Comparison of ENCODE assay signal across 22 cellular contexts in genomic region chr4:186588503-186588902, GRCh38. TPM values are rescaled to one million over a fixed set of nuclear protein-coding genes. Genes with fewer than 3 reads are reported as not detected.
A peak's percentile ranks its signal among the peaks of the same experiment; 100 is the strongest.
DNase-seq lines count a peak whose midpoint lies in the region; ATAC-seq, FAIRE-seq and TF ChIP-seq lines count a peak whose summit lies in the region.
"Had no signal": no experiment of that assay in that cellular context is flagged by ENCODE, and none has a peak within 500 bp of the region (broad histone marks: within the 10 kb centered on the region; RNA-seq: fewer than 3 reads in every experiment).

No MANE protein-coding gene starts in this region.

- H4K91ac ChIP-seq in H1 (replicated peaks; ENCODE audit: insufficient read length, low read length) = no peak overlapping the region

- no peak overlapping the region for H2BK15ac ChIP-seq in H1 (ENCODE audit: low read length)

- H3K4me3 Mint-ChIP-seq in MCF 10A (ENCODE audit: unreplicated experiment) (no peak overlapping the region), osteocyte (ENCODE audit: unreplicated experiment) (no peak overlapping the region)
- H3K4me3 Mint-ChIP-seq: CD14-positive monocyte; CD4-positive, alpha-beta memory T cell; GM23338; IgD-negative memory B cell had no signal

- H3K9ac ChIP-seq in mammary epithelial cell (ENCODE audit: insufficient read depth, low read length) (no peak overlapping the region), H1 (replicated peaks in 1 of 4; ENCODE audit: extremely low read depth in 1 of 4, low read depth in 3 of 4, low read length in 3 of 4) (no peak overlapping the region)
- H3K9ac ChIP-seq: BLaER1 had no signal

- intact Hi-C loops in MCF 10A (cut with micrococcal nuclease) = no loop called here
- intact Hi-C loops in mammary epithelial cell (cut with micrococcal nuclease) = no loop called here
- intact Hi-C loops in Panc1 (cut with micrococcal nuclease; ENCODE audit: unreplicated experiment) = loop anchor here (10.0 kb wide), 1 partner anchor 114 kb away; no protein-coding TSS in a partner anchor

- H3K27ac Mint-ChIP-seq in MCF 10A (ENCODE audit: low read depth, unreplicated experiment) (no peak overlapping the region), osteocyte (ENCODE audit: unreplicated experiment) (peak overlapping the region; percentile 34)
- H3K27ac Mint-ChIP-seq: CD4-positive, alpha-beta memory T cell; GM23338; IgD-negative memory B cell had no signal

- in situ Hi-C loops in mammary epithelial cell (cut with MboI; ENCODE audit: low sequenced_read_pairs in 2 of 2) (loop anchor here (10.0 to 25.0 kb wide), 2 partner anchors 294 to 301 kb away; no protein-coding TSS in a partner anchor), Panc1 (cut with HindIII; ENCODE audit: low pct_unique_long_range_greater_than_20kb, low sequenced_read_pairs) (no loop called here)

- CTCF ChIA-PET in MCF 10A (lab: Yijun Ruan, JAX) = interaction anchor here (0.6 to 12.6 kb wide), 14 partner anchors 9 to 1574 kb away, joined by 3 to 204 read pairs (median 5); no protein-coding TSS in a partner anchor
- CTCF ChIA-PET in mammary epithelial cell (lab: Charles Lee; ENCODE audit: low non-redundant PET) = no interaction called here
- CTCF ChIA-PET in Panc1 (lab: Charles Lee) = no interaction called here
- CTCF ChIA-PET in H1 (lab: Charles Lee; ENCODE audit: partially characterized antibody) = interaction anchor here (0.8 to 5.2 kb wide), 10 partner anchors 10 to 292 kb away, joined by 3 to 35 read pairs (median 4); no protein-coding TSS in a partner anchor

- H4K8ac ChIP-seq in H1 (ENCODE audit: extremely low read depth, insufficient read depth, low read length) = peak overlapping the region; percentile 15; the same call in 1 of the 2 replicates

- no peak overlapping the region for H2BK5ac ChIP-seq in H1 (ENCODE audit: low read depth, low read length)

- peaks cover 2% of the 10 kb centered on the region; the same call in 1 of the 2 replicates for H3K79me1 ChIP-seq in H1 (ENCODE audit: low read depth, low read length)

- H3K36me3 ChIP-seq in mammary epithelial cell (ENCODE audit: insufficient read depth, low read length) = peaks cover 67% of the 10 kb centered on the region
- H3K36me3 ChIP-seq in Panc1 (ENCODE audit: control insufficient read depth, insufficient read depth, low read length) = peaks cover 36% of the 10 kb centered on the region
- H3K36me3 ChIP-seq in H1 (ENCODE audit: control insufficient read depth in 2 of 4, insufficient read depth in 4 of 4, low read length in 3 of 4) = peaks cover 7 to 65% (median 23%) of the 10 kb centered on the region in 4 experiments; a peak in 6 of 8 replicates
- no peaks in the 10 kb centered on the region for H3K36me3 ChIP-seq in WERI-Rb-1

- no peaks in the 10 kb centered on the region for H3K9me3 Mint-ChIP-seq in MCF 10A (ENCODE audit: unreplicated experiment)
- no peaks in the 10 kb centered on the region for H3K9me3 Mint-ChIP-seq in osteocyte (ENCODE audit: unreplicated experiment)
- H3K9me3 Mint-ChIP-seq: CD14-positive monocyte; CD4-positive, alpha-beta memory T cell; GM23338; IgD-negative memory B cell had no signal

- H2AK5ac ChIP-seq in H1 (ENCODE audit: low read depth, low read length) = no peak overlapping the region

- H3K14ac ChIP-seq in H1 (ENCODE audit: insufficient read length) = no peak overlapping the region

- no peak overlapping the region for H3K4me2 ChIP-seq in mammary epithelial cell (ENCODE audit: insufficient read depth, low read depth, low read length)
- no peak overlapping the region for H3K4me2 ChIP-seq in H1 (ENCODE audit: insufficient read depth in 1 of 2, low read depth in 2 of 2, low read length in 2 of 2)
- H3K4me2 ChIP-seq: BLaER1, GM23338 had no signal

- ATAC-seq in Panc1 = no peak
- ATAC-seq: GM23338 had no signal

- H3K36me3 Mint-ChIP-seq in MCF 10A (ENCODE audit: insufficient read depth, unreplicated experiment) = peaks cover 69% of the 10 kb centered on the region
- peaks cover 46% of the 10 kb centered on the region for H3K36me3 Mint-ChIP-seq in osteocyte (ENCODE audit: unreplicated experiment)
- H3K36me3 Mint-ChIP-seq: CD14-positive monocyte; CD4-positive, alpha-beta memory T cell had no signal

- no peak overlapping the region for H3K4ac ChIP-seq in H1 (replicated peaks; ENCODE audit: insufficient read length, low read depth, low read length)

- FAIRE-seq in H1 (lab: Jason Lieb, UNC) = no peak
- FAIRE-seq: D721Med, G401.6, GM12891 had no signal

- no peak overlapping the region for H3K4me3 ChIP-seq in mammary epithelial cell (replicated peaks in 1 of 3; ENCODE audit: insufficient read depth in 1 of 3, low read depth in 2 of 3, low read length in 3 of 3)
- no peak overlapping the region for H3K4me3 ChIP-seq in Panc1 (ENCODE audit: low read depth in 2 of 2, low read length in 2 of 2)
- H3K4me3 ChIP-seq in H1 (ENCODE audit: extremely low read depth in 1 of 4, insufficient read depth in 2 of 4, low read depth in 3 of 4, low read length in 4 of 4) = no peak overlapping the region
- no peak overlapping the region for H3K4me3 ChIP-seq in WERI-Rb-1 (ENCODE audit: low read depth, low read length)
- H3K4me3 ChIP-seq: BLaER1, GM23338 had no signal

- H3K56ac ChIP-seq in H1 (replicated peaks; ENCODE audit: insufficient read length, low read depth, low read length) = no peak overlapping the region

- no peak overlapping the region for H2AFZ ChIP-seq in mammary epithelial cell (ENCODE audit: low read depth, low read length)
- no peak overlapping the region for H2AFZ ChIP-seq in H1 (ENCODE audit: low read length)
- H2AFZ ChIP-seq: GM23338 had no signal

- DNase-seq in MCF 10A (ENCODE audit: unreplicated experiment) = no peak
- no peak for DNase-seq in mammary epithelial cell
- DNase-seq in Panc1 (ENCODE audit: low read depth, low spot score) = no peak
- peak in 1 of 2 experiments; percentile 41 for DNase-seq in H1 (ENCODE audit: low read depth in 1 of 2, low spot score in 2 of 2)
- no peak for DNase-seq in osteocyte (ENCODE audit: extremely low spot score, unreplicated experiment)
- no peak for DNase-seq in COLO668 (lab: John Stamatoyannopoulos, UW; ENCODE audit: unreplicated experiment)
- no peak for DNase-seq in WERI-Rb-1
- DNase-seq in A172 (ENCODE audit: low spot score) = no peak
- DNase-seq: CD4-positive, alpha-beta memory T cell; H7; KBM-7 had no signal

- POLR2A ChIA-PET in MCF 10A (lab: Yijun Ruan, JAX) (no interaction called here), Panc1 (lab: Charles Lee) (no interaction called here), H1 (lab: Charles Lee; ENCODE audit: partially characterized antibody) (no interaction called here)

- no peak for TF ChIP-seq RAD21 in H1 (IDR thresholded peaks at IDR 0.05 in 1 of 2, conservative IDR thresholded peaks at IDR 0.05 in 1 of 2; ENCODE audit: low read depth in 2 of 2, low read length in 2 of 2)

- H3K18ac ChIP-seq in H1 (ENCODE audit: extremely low read depth, low read length) = no peak overlapping the region

- H3K27ac ChIP-seq in mammary epithelial cell (ENCODE audit: insufficient read depth, low read depth, low read length) (no peak overlapping the region), Panc1 (ENCODE audit: low read length) (no peak overlapping the region), H1 (ENCODE audit: low read depth, low read length) (no peak overlapping the region), WERI-Rb-1 (no peak overlapping the region)
- H3K27ac ChIP-seq: 22Rv1, BLaER1, HL-60 had no signal

- TF ChIP-seq EP300 in H1 (IDR thresholded peaks at IDR 0.05; ENCODE audit: borderline replicate concordance in 1 of 2, low read depth in 2 of 2, low read length in 2 of 2) = no peak

- H3K27me3 ChIP-seq in mammary epithelial cell (ENCODE audit: insufficient read depth, low read length) (no peaks in the 10 kb centered on the region), Panc1 (ENCODE audit: control insufficient read depth, insufficient read depth, low read length) (no peaks in the 10 kb centered on the region), H1 (replicated peaks in 1 of 4; ENCODE audit: control insufficient read depth in 3 of 4, extremely low read depth in 1 of 4, insufficient read depth in 3 of 4, low read length in 3 of 4) (no peaks in the 10 kb centered on the region), WERI-Rb-1 (ENCODE audit: insufficient read depth, low read depth, severe bottlenecking) (peaks cover 95% of the 10 kb centered on the region)
- H3K27me3 ChIP-seq: BLaER1 had no signal

- H3K9me3 ChIP-seq in mammary epithelial cell (replicated peaks; ENCODE audit: insufficient read depth, low read length) (no peaks in the 10 kb centered on the region), Panc1 (ENCODE audit: control insufficient read depth, insufficient read depth, low read depth, low read length) (no peaks in the 10 kb centered on the region), H1 (ENCODE audit: insufficient read depth in 2 of 2, low read depth in 1 of 2, low read length in 1 of 2) (no peaks in the 10 kb centered on the region; a peak in 1 of 4 replicates), WERI-Rb-1 (ENCODE audit: severe bottlenecking) (peaks cover 2% of the 10 kb centered on the region)

- no peaks in the 10 kb centered on the region for H3K4me1 ChIP-seq in mammary epithelial cell (ENCODE audit: insufficient read depth, low read length)
- no peaks in the 10 kb centered on the region; the same call in 1 of the 2 replicates for H3K4me1 ChIP-seq in Panc1 (ENCODE audit: control insufficient read depth, insufficient read depth, low read length)
- H3K4me1 ChIP-seq in H1 (replicated peaks in 1 of 4; ENCODE audit: control insufficient read depth in 3 of 4, insufficient read depth in 4 of 4, low read length in 3 of 4) = no peaks in the 10 kb centered on the region; a peak in 1 of 7 replicates
- H3K4me1 ChIP-seq: BLaER1 had no signal

- no peak overlapping the region for H2BK12ac ChIP-seq in H1 (ENCODE audit: low read depth, low read length)

- H3K4me1 Mint-ChIP-seq in MCF 10A (ENCODE audit: insufficient read depth, unreplicated experiment) = no peaks in the 10 kb centered on the region
- peaks cover 22% of the 10 kb centered on the region for H3K4me1 Mint-ChIP-seq in osteocyte (ENCODE audit: unreplicated experiment)
- H3K4me1 Mint-ChIP-seq: CD14-positive monocyte; CD4-positive, alpha-beta memory T cell; IgD-negative memory B cell had no signal

- H3K79me2 ChIP-seq in mammary epithelial cell (ENCODE audit: insufficient read depth, low read length) (peaks cover 83% of the 10 kb centered on the region), H1 (ENCODE audit: control insufficient read depth in 1 of 2, insufficient read depth in 2 of 2, low read length in 2 of 2) (0 out of 4 replicates have a peak, but pooled peaks cover 0 to 5% of the 10 kb centered on the region in 2 experiments)

- dilution Hi-C loops in mammary epithelial cell (cut with HindIII; ENCODE audit: low sequenced_read_pairs) = loop anchor here (5.0 to 10.0 kb wide), 3 partner anchors 34 to 294 kb away; no protein-coding TSS in a partner anchor

- no peak overlapping the region for H2BK120ac ChIP-seq in H1 (replicated peaks; ENCODE audit: low read depth, low read length)

- no peak for TF ChIP-seq POLR2A in H1 (IDR thresholded peaks at IDR 0.05; ENCODE audit: control extremely low read depth in 1 of 2, low read depth in 2 of 2, low read length in 2 of 2)

- no peak overlapping the region for H4K5ac ChIP-seq in H1 (ENCODE audit: insufficient read length, low read depth, low read length)

- no peak overlapping the region for H2BK20ac ChIP-seq in H1 (ENCODE audit: low read length)

- no peak overlapping the region for H3K23ac ChIP-seq in H1 (ENCODE audit: insufficient read length)

- no peak for TF ChIP-seq CTCF in MCF 10A (IDR thresholded peaks at IDR 0.05; ENCODE audit: unreplicated experiment)
- TF ChIP-seq CTCF in mammary epithelial cell (conservative IDR thresholded peaks at IDR 0.05 in 1 of 2, IDR thresholded peaks at IDR 0.05 in 1 of 2; ENCODE audit: extremely low read depth in 1 of 2, insufficient read depth in 1 of 2, low read depth in 1 of 2, low read length in 2 of 2) = no peak
- no peak for TF ChIP-seq CTCF in Panc1 (IDR thresholded peaks at IDR 0.05)
- no peak for TF ChIP-seq CTCF in H1 (IDR thresholded peaks at IDR 0.05; ENCODE audit: control extremely low read depth in 1 of 3, insufficient read depth in 1 of 3, low read depth in 1 of 3, low read length in 3 of 3)
- TF ChIP-seq CTCF in osteocyte (IDR thresholded peaks at IDR 0.05) = no peak
- no peak for TF ChIP-seq CTCF in WERI-Rb-1 (IDR thresholded peaks at IDR 0.05; ENCODE audit: low read depth, low read length)

- H4K20me1 ChIP-seq in mammary epithelial cell (ENCODE audit: insufficient read depth, low read length) (peaks cover 8% of the 10 kb centered on the region), H1 (replicated peaks in 1 of 2; ENCODE audit: control insufficient read depth in 1 of 2, insufficient read depth in 2 of 2, low read length in 2 of 2) (peaks cover 0 to 2% of the 10 kb centered on the region in 2 experiments)

- no peaks in the 10 kb centered on the region for H3K27me3 Mint-ChIP-seq in MCF 10A (ENCODE audit: insufficient read depth, unreplicated experiment)
- no peaks in the 10 kb centered on the region for H3K27me3 Mint-ChIP-seq in osteocyte (ENCODE audit: unreplicated experiment)
- H3K27me3 Mint-ChIP-seq: CD4-positive, alpha-beta memory T cell had no signal

- 95% methylated on average over 18 of the region's 20 CpGs for WGBS in mammary epithelial cell (ENCODE audit: low coverage, missing lambda C conversion rate)
- WGBS in H1 (ENCODE audit: extremely low coverage in 1 of 2, insufficient coverage in 1 of 2, insufficient read length in 1 of 2, insufficient replicate concordance in 2 of 2, low coverage in 1 of 2, low lambda C conversion rate in 2 of 2, missing lambda C conversion rate in 1 of 2), 2 experiments = 91% methylated on average over 20 of the region's 20 CpGs; no CpG with 5 or more reads in 1 of the 2 experiments

- H3K23me2 ChIP-seq in H1 (ENCODE audit: low read depth, low read length) = peaks cover 2% of the 10 kb centered on the region; the same call in 1 of the 2 replicates

- BruUV-seq in MCF 10A (replicated peaks; lab: Mats Ljungman, UMichigan) (TSS peak; percentile 28), mammary epithelial cell (replicated peaks; lab: Mats Ljungman, UMichigan) (no TSS peak), Panc1 (replicated peaks; lab: Mats Ljungman, UMichigan) (TSS peak; percentile 40)

RNA-seq across cellular contexts. Expression of gene MTNR1A, which starts 33.1 kb away (rescaled TPM):
- 0.25 TPM in 1 of 2 replicates, not detected in the other for total RNA-seq in MCF 10A (2022)
- total RNA-seq in mammary epithelial cell = under 1 TPM in 1 of 2 donors, not detected in 1; 0.67 TPM
- polyA plus RNA-seq in mammary epithelial cell = 0.16 TPM
- polyA minus RNA-seq in mammary epithelial cell = not detected
- total RNA-seq in Panc1 (2021; ENCODE audit: unreplicated experiment) = 0.23 TPM
- 0.23 TPM for polyA plus RNA-seq in Panc1 (2012; ENCODE audit: insufficient read length)
- total RNA-seq in H1 (2021; fragmentation: NEBNext Ultra II Directional; extraction: Animal tissue kit (Norgen Biotek cat#: 25700)) = 0.45 and 0.50 TPM in 2 replicates
- 1.0 and 1.7 TPM in 2 replicates for polyA plus RNA-seq in H1 (2011; rRNA removed)
- 1.1 TPM for polyA plus RNA-seq in H1 (2011; cell fraction: cytosol; rRNA removed)
- 2.4 TPM for polyA plus RNA-seq in H1 (2011; cell fraction: nucleus; rRNA removed)
- polyA plus RNA-seq in H1 (2012, experiment 1 of 2) = 0.46 to 0.94 TPM (median 0.46 TPM) in 3 of 4 replicates, not detected in the other
- polyA plus RNA-seq in H1 (2012, experiment 2 of 2) = not detected
- 0.73 TPM for polyA plus RNA-seq in H1 (2013, experiment 1 of 2)
- 0.64 TPM for polyA plus RNA-seq in H1 (2013, experiment 2 of 2)
- 4.6 and 5.9 TPM in 2 replicates for polyA minus RNA-seq in H1 (2011; rRNA and poly(A)+ RNA removed)
- polyA minus RNA-seq in H1 (2011; cell fraction: cytosol; rRNA and poly(A)+ RNA removed) = 2.1 TPM
- 4.1 TPM for polyA minus RNA-seq in H1 (2011; cell fraction: nucleus; rRNA and poly(A)+ RNA removed)
- total RNA-seq in osteocyte = not detected in 2 replicates
- total RNA-seq in A172 (2014; rRNA removed; shearing (Covaris generic)) = not detected in 2 replicates
- total RNA-seq: CD4-positive, alpha-beta memory T cell; HT1080 had no signal
- polyA plus RNA-seq: AG04450; CD14-positive monocyte; CD4-positive, alpha-beta memory T cell; IgD-negative memory B cell had no signal

Comparison
In these comparisons a context has a peak if more than half of its experiments do, and no peak if none do; other contexts are left out.
1. CTCF ChIA-PET loops: an anchor here in MCF 10A (0.6 to 12.6 kb wide) and H1 (0.8 to 5.2 kb wide); none called in mammary epithelial cell and Panc1.